Comparison of ENCODE assay signal across 8 cellular contexts in the genomic region with DNA sequence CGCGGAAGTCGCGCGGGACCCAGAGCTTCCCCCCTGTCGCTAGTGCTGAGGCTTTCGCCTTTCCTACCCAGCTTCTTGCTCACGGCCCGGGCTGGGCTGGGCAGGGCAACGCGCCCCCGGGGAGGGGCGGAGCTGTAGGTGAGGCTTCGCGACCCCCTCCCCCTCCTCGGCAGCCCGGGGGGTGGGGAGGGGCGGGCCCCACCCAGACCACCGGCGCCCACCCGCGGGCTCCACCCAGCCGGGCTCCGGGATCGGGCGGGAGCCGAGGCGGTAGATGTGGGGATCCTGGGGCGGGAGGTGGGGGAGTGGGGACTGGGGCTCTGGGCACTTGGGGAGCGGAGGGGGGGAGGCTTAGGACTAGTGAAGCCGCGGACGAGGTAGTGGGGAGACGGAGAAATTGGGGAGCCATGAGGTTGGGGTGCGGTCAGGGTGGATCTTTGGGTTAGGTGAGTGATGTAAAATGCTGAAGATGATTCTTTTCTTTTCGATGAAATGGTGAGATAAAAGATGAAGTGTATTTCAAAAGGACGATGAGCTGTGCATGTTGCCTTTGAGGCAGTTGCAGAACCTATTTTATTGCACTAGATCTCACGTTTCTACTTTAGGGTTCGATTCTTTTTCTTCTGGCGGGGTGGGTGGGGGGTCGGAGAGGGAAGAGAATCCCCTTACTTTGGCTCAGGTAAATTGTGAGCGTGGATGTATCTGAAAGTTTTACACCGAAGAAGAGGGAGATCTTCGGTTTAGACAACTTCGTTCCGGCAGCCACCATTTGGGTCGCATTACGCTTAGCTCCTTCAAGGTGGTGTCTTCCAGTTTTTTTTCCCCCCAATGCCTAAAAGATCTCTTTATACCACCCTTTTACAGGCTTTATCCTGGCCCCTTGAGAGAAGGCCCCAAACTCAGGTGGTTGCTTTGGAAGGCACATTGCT. TPM values are rescaled to one million over a fixed set of nuclear protein-coding genes. Genes with fewer than 3 reads are reported as not detected.
DNase-seq lines count a peak whose midpoint lies in the region; ATAC-seq, FAIRE-seq and TF ChIP-seq lines count a peak whose summit lies in the region.

No MANE protein-coding gene starts in this region.

- H3K9me3 ChIP-seq in mammary epithelial cell (replicated peaks; ENCODE audit: insufficient read depth, low read length) (no peaks in the 10 kb centered on the region), kidney (ENCODE audit: control insufficient read depth in 1 of 2, low read length in 2 of 2) (no peaks in the 10 kb centered on the region)

- peak overlapping the region; percentile 74 for H3K27ac ChIP-seq in mammary epithelial cell (ENCODE audit: insufficient read depth, low read depth, low read length)
- peak overlapping the region; percentile 87 to 93 for H3K27ac ChIP-seq in kidney (ENCODE audit: low read depth in 2 of 2, low read length in 2 of 2)

- peaks cover 62% of the 10 kb centered on the region for H3K79me2 ChIP-seq in mammary epithelial cell (ENCODE audit: insufficient read depth, low read length)

- peak overlapping the region; percentile 80 to 90 (median 90) for H3K4me3 ChIP-seq in mammary epithelial cell (replicated peaks in 1 of 3; ENCODE audit: insufficient read depth in 1 of 3, low read depth in 2 of 3, low read length in 3 of 3)
- peak overlapping the region; percentile 83 to 85 for H3K4me3 ChIP-seq in kidney (ENCODE audit: low read length in 2 of 2)

- dilution Hi-C loops in mammary epithelial cell (cut with HindIII; ENCODE audit: low sequenced_read_pairs), result no loop called here

- FAIRE-seq in kidney (lab: Jason Lieb, UNC), result no peak

- peak overlapping the region; percentile 98 for H2AFZ ChIP-seq in mammary epithelial cell (ENCODE audit: low read depth, low read length)

- 3% methylated on average over 12 of the region's 48 CpGs for whole genome bisulfite sequencing in mammary epithelial cell (ENCODE audit: low coverage, missing lambda C conversion rate)

- DNase-seq in NCI-H187 (lab: John Stamatoyannopoulos, UW) (peak; percentile 64 to 68), NCI-H187 treated with DMSO at 0.1 percent for 48 hours (lab: John Stamatoyannopoulos, UW) (no peak), NCI-H774 (lab: John Stamatoyannopoulos, UW) (peak; percentile 75), mammary epithelial cell (peak; percentile 28), kidney (no peak), SIG-M5 treated with dmso at 0.1 percent for 504 hours (lab: John Stamatoyannopoulos, UW; ENCODE audit: unreplicated experiment) (no peak)
- peak; percentile 57 for DNase-seq in stimulated activated CD8-positive, alpha-beta memory T cell treated with anti-CD3 and anti-CD28 coated beads, Interleukin-4, amount 100 ng/mL, for 48 hours

- H3K36me3 ChIP-seq in mammary epithelial cell (ENCODE audit: insufficient read depth, low read length) (no peaks in the 10 kb centered on the region), kidney (ENCODE audit: control insufficient read depth in 1 of 2, insufficient read depth in 2 of 2, low read length in 2 of 2) (no peaks in the 10 kb centered on the region)

- peaks cover 25% of the 10 kb centered on the region for H3K4me1 ChIP-seq in mammary epithelial cell (ENCODE audit: insufficient read depth, low read length)
- H3K4me1 ChIP-seq in kidney (ENCODE audit: control insufficient read depth in 1 of 2, insufficient read depth in 1 of 2, low read depth in 1 of 2, low read length in 2 of 2), result peaks cover 10 to 11% of the 10 kb centered on the region in 2 donors

- no peaks in the 10 kb centered on the region for H4K20me1 ChIP-seq in mammary epithelial cell (ENCODE audit: insufficient read depth, low read length)

- intact Hi-C loops in mammary epithelial cell (cut with micrococcal nuclease), result loop anchor here (2.0 to 5.0 kb wide), 3 partner anchors 23 to 101 kb away; a partner anchor contains a TSS
- intact Hi-C loops in kidney (cut with DNase I), result no loop called here

- H3K9ac ChIP-seq in mammary epithelial cell (ENCODE audit: insufficient read depth, low read length), result peak overlapping the region; percentile 87
- peak overlapping the region; percentile 84 to 85 for H3K9ac ChIP-seq in kidney (ENCODE audit: low read length in 2 of 2)

- CTCF ChIA-PET in mammary epithelial cell (lab: Charles Lee; ENCODE audit: low non-redundant PET), result no interaction called here

- TSS peak; percentile 38 for BruUV-seq in mammary epithelial cell (replicated peaks; lab: Mats Ljungman, UMichigan)

- TF ChIP-seq CTCF in mammary epithelial cell (conservative IDR thresholded peaks at IDR 0.05 in 1 of 2, IDR thresholded peaks at IDR 0.05 in 1 of 2; ENCODE audit: extremely low read depth in 1 of 2, insufficient read depth in 1 of 2, low read depth in 1 of 2, low read length in 2 of 2), result no peak
- no peak for TF ChIP-seq CTCF in kidney (IDR thresholded peaks at IDR 0.05; ENCODE audit: borderline replicate concordance, extremely low read depth, insufficient read depth)

- peak overlapping the region; percentile 82 for H3K4me2 ChIP-seq in mammary epithelial cell (ENCODE audit: insufficient read depth, low read depth, low read length)

- in situ Hi-C loops in mammary epithelial cell (cut with MboI; ENCODE audit: low sequenced_read_pairs in 2 of 2), result no loop called here

- no peaks in the 10 kb centered on the region for H3K27me3 ChIP-seq in mammary epithelial cell (ENCODE audit: insufficient read depth, low read length)

- ATAC-seq in HG02763 (IDR thresholded peaks at IDR 0.05; ENCODE audit: unreplicated experiment), result peak; percentile 40

RNA-seq across cellular contexts. Expression of a gene that starts 0.6 kb away (rescaled TPM):
- 10 to 100 TPM; 41.0 to 88.7 TPM for total RNA-seq in mammary epithelial cell
- polyA plus RNA-seq in mammary epithelial cell, result 16.7 TPM
- polyA minus RNA-seq in mammary epithelial cell, result 72.5 TPM
- total RNA-seq in kidney, result 68.3 TPM
- 5.1 TPM for polyA plus RNA-seq in kidney (ENCODE audit: insufficient read depth, low read depth, low replicate concordance)

RNA-seq across cellular contexts. Expression of a gene that starts 42.1 kb away (rescaled TPM):
- 10 to 100 TPM; 11.7 to 16.5 TPM for total RNA-seq in mammary epithelial cell
- polyA plus RNA-seq in mammary epithelial cell, result 7.6 TPM
- 4.8 TPM for polyA minus RNA-seq in mammary epithelial cell
- 17.1 TPM for total RNA-seq in kidney
- polyA plus RNA-seq in kidney (ENCODE audit: insufficient read depth, low read depth, low replicate concordance), result 6.4 TPM

Comparison
In these comparisons a context has a peak if more than half of its experiments do, and no peak if none do; other contexts are left out.
1. DNase-seq: peak in NCI-H187 (2 of 2), NCI-H774 (single experiment), mammary epithelial cell (single experiment) and stimulated activated CD8-positive, alpha-beta memory T cell treated with anti-CD3 and anti-CD28 coated beads, Interleukin-4, amount 100 ng/mL, for 48 hours (single experiment); none in NCI-H187 treated with DMSO at 0.1 percent for 48 hours (single experiment), kidney (single experiment) and SIG-M5 treated with dmso at 0.1 percent for 504 hours (single experiment).